ENCODE assay signal across 23 cellular contexts in genomic region chr5:35608881-35609779, GRCh38. TPM values are rescaled to one million over a fixed set of nuclear protein-coding genes. Genes with fewer than 3 reads are reported as not detected.
DNase-seq lines count a peak whose midpoint lies in the region; ATAC-seq and TF ChIP-seq lines count a peak whose summit lies in the region.
"Had no signal": no experiment of that assay in that cellular context is flagged by ENCODE, and none has a peak within 500 bp of the region (broad histone marks: within the 10 kb centered on the region; RNA-seq: fewer than 3 reads in every experiment).

No MANE protein-coding gene starts in this region.

- H3K9ac ChIP-seq in DND-41 (ENCODE audit: low read depth, low read length) = no peak overlapping the region

- H4K20me1 ChIP-seq in DND-41 (ENCODE audit: insufficient read depth, low read length) = no peaks in the 10 kb centered on the region

- 0 out of 3 replicates have a peak, but pooled peaks have one; percentile 9 for ATAC-seq in DND-41 (ENCODE audit: insufficient read depth, low read depth)
- ATAC-seq: activated CD4-positive, CD25-positive, alpha-beta regulatory T cell treated with anti-CD3 and anti-CD28 coated beads, Interleukin-2, amount 50 U/mL, for 24 hours; activated CD8-positive, alpha-beta T cell treated with anti-CD3 and anti-CD28 coated beads, Interleukin-2, amount 10 ng/mL, durations not matched to agents 7 days and 5 days; psoas muscle; T-cell had no signal

- no peaks in the 10 kb centered on the region for H3K9me3 ChIP-seq in DND-41 (ENCODE audit: insufficient read depth, low read length, severe bottlenecking)
- H3K9me3 ChIP-seq: MG63, psoas muscle had no signal

- no peak for TF ChIP-seq CTCF in DND-41 (IDR thresholded peaks at IDR 0.05; ENCODE audit: borderline replicate concordance, extremely low read depth, low read length, poor library complexity, severe bottlenecking)

- H3K4me1 ChIP-seq in DND-41 (ENCODE audit: insufficient read depth, low read length) = peaks cover 11% of the 10 kb centered on the region
- H3K4me1 ChIP-seq: psoas muscle had no signal

- no peaks in the 10 kb centered on the region for H3K36me3 ChIP-seq in DND-41 (ENCODE audit: insufficient read depth, low read length)
- H3K36me3 ChIP-seq: MG63 had no signal

- DNase-seq in DND-41 (no peak), HuH-7 (ENCODE audit: low spot score) (peak; percentile 26), amniotic epithelial cell (ENCODE audit: low read depth) (peak; percentile 40), renal cortical epithelial cell (ENCODE audit: low read depth) (peak; percentile 32), putamen (ENCODE audit: low spot score) (no peak), RKO (ENCODE audit: low spot score) (no peak), DMS79 treated with DMSO at 0.1 percent for 48 hours (lab: John Stamatoyannopoulos, UW) (no peak)
- DNase-seq: activated CD8-positive, alpha-beta T cell treated with anti-CD3 and anti-CD28 coated beads, Interleukin-2, amount 10 ng/mL, durations not matched to agents 7 days and 5 days; activated effector memory CD4-positive, alpha-beta T cell treated with Interleukin-2 at 50 U/mL for 16 hours; activated naive CD8-positive, alpha-beta T cell treated with anti-CD3 and anti-CD28 coated beads, Interleukin-2, amount 10 ng/mL, durations not matched to agents 7 days and 5 days; activated T-cell treated with anti-CD3 and anti-CD28 coated beads for 4 hours; cerebellar nuclear complex; head of caudate nucleus; mesenchymal stem cell; MG63; NCI-H1417 treated with DMSO at 0.1 percent for 48 hours; NCI-H446; psoas muscle; SIG-M5; small intestine; stimulated activated CD4-positive, alpha-beta T cell treated with anti-CD3 and anti-CD28 coated beads, Interleukin-2, amount 100 ng/mL, for 24 hours; T-cell had no signal

- no peak overlapping the region for H3K27ac ChIP-seq in DND-41 (ENCODE audit: low read length)
- H3K27ac ChIP-seq: psoas muscle had no signal

- no peaks in the 10 kb centered on the region for H3K79me2 ChIP-seq in DND-41 (ENCODE audit: insufficient read depth, low read length)

- H3K4me2 ChIP-seq in DND-41 (ENCODE audit: insufficient read depth, low read length) = no peak overlapping the region

- no peaks in the 10 kb centered on the region for H3K27me3 ChIP-seq in DND-41 (ENCODE audit: insufficient read depth, low read length, poor library complexity)
- H3K27me3 ChIP-seq: MG63 had no signal

- no peak overlapping the region for H2AFZ ChIP-seq in DND-41 (ENCODE audit: low read depth, low read length)

- no peak overlapping the region for H3K4me3 ChIP-seq in DND-41 (ENCODE audit: low read depth in 1 of 2, low read length in 2 of 2)
- H3K4me3 ChIP-seq: MG63, psoas muscle had no signal

RNA-seq across cellular contexts. Expression of gene SPEF2, which starts 8.5 kb away (rescaled TPM):
- total RNA-seq in renal cortical epithelial cell = 2.4 and 11.2 TPM in 2 replicates

Comparison
In these comparisons a context has a peak if more than half of its experiments do, and no peak if none do; other contexts are left out.
1. DNase-seq: peak in HuH-7 (single experiment), amniotic epithelial cell (single experiment) and renal cortical epithelial cell (single experiment); none in DND-41 (single experiment), putamen (single experiment), RKO (single experiment) and DMS79 treated with DMSO at 0.1 percent for 48 hours (single experiment).